ENCODE assay signal across 14 cellular contexts in the genomic region with DNA sequence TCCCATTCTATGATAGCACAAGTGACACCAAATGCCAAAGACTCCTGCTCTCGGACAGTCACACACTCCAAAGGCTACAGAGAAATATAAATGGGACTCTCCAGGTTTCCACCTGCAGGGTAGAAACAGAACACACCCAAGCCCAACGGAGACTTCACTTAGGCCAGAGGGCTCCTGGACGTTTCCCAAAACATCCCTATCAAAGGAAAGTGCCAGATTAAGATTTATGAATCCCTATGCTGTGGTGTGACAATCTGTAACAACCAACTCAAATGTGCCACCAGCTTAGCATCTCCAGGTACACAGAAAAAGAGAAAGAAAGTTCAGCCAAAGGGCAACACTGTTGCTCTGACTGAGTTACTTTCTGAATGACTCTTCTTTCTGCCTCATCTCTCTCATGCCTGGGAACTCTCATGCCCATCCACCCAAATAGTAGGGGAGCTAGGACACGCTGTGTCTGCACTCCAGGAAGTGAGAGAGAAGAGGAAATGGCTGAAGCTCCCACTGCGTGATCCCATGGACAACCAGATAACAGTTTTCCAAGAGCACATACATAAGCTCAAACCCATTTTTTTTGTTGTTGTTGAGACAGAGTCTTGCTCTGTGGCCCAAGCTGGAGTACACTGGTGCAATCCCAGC. TPM values are rescaled to one million over a fixed set of nuclear protein-coding genes. Genes with fewer than 3 reads are reported as not detected.
DNase-seq lines count a peak whose midpoint lies in the region; ATAC-seq, FAIRE-seq and TF ChIP-seq lines count a peak whose summit lies in the region.
"Had no signal": no experiment of that assay in that cellular context is flagged by ENCODE, and none has a peak within 500 bp of the region (broad histone marks: within the 10 kb centered on the region; RNA-seq: fewer than 3 reads in every experiment).

No MANE protein-coding gene starts in this region.

- CTCF ChIA-PET in GM12878 (lab: Yijun Ruan, JAX) (interaction anchor here (0.6 to 4.8 kb wide), 14 partner anchors 9 to 200 kb away, joined by 3 to 48 read pairs (median 4); a partner anchor contains a TSS), A673 (lab: Charles Lee) (no interaction called here)

- peak; percentile 88 for FAIRE-seq in GM12878 (lab: Jason Lieb, UNC)
- no peak for FAIRE-seq in urothelium cell line (lab: Jason Lieb, UNC)

- BruUV-seq in GM12878 (replicated peaks; lab: Mats Ljungman, UMichigan) (no TSS peak), A673 (replicated peaks; lab: Mats Ljungman, UMichigan) (no TSS peak)

- POLR2A ChIA-PET in GM12878 (lab: Charles Lee) (interaction anchor here (0.5 to 4.4 kb wide), 13 partner anchors 9 to 241 kb away, joined by 3 to 37 read pairs (median 5); a partner anchor contains a TSS), A673 (lab: Charles Lee; ENCODE audit: low non-redundant PET) (no interaction called here)

- H3K9me2 ChIP-seq in Karpas-422 (replicated peaks; ENCODE audit: insufficient read depth, low read length), result no peaks in the 10 kb centered on the region

- H3K27ac ChIP-seq in GM12878 (ENCODE audit: control insufficient read depth, insufficient read depth) (peak overlapping the region; percentile 90), Karpas-422 (ENCODE audit: low read length) (no peak overlapping the region), A673 (ENCODE audit: low read depth, low read length, poor library complexity, severe bottlenecking) (no peak overlapping the region)
- H3K27ac ChIP-seq: left ventricle myocardium inferior, right lobe of liver had no signal

- RAD21 ChIA-PET in GM12878 (lab: Charles Lee; ENCODE audit: unreplicated experiment), result interaction anchor here (0.9 to 3.3 kb wide), 13 partner anchors 9 to 198 kb away, joined by 3 to 38 read pairs (median 12); a partner anchor contains a TSS

- ATAC-seq in GM19463 (IDR thresholded peaks at IDR 0.05; ENCODE audit: unreplicated experiment) (peak; percentile 77), HG03342 (IDR thresholded peaks at IDR 0.05; ENCODE audit: unreplicated experiment) (peak; percentile 74), GM12878 (peak; percentile 97), HG03469 (IDR thresholded peaks at IDR 0.05; ENCODE audit: unreplicated experiment) (no peak)
- ATAC-seq: HCT116 had no signal

- TF ChIP-seq CTCF in GM13976 (IDR thresholded peaks at IDR 0.05; ENCODE audit: borderline replicate concordance, control extremely low read depth, extremely low read depth, insufficient read depth, missing control alignments) (no peak), GM12878 (IDR thresholded peaks at IDR 0.05 in 2 of 3, conservative IDR thresholded peaks at IDR 0.05 in 1 of 3; ENCODE audit: control insufficient read depth in 2 of 3, extremely low read depth in 1 of 3, insufficient read depth in 1 of 3, low read depth in 3 of 3, low read length in 3 of 3) (no peak), A673 (conservative IDR thresholded peaks at IDR 0.05; ENCODE audit: low read depth, low read length) (no peak)

- in situ Hi-C loops in GM13976 (cut with MboI; ENCODE audit: low sequenced_read_pairs, unreplicated experiment), result no loop called here
- in situ Hi-C loops in GM12878 (cut with MboI), result no loop called here

- WGBS in GM12878 (ENCODE audit: insufficient coverage, insufficient replicate concordance, low lambda C conversion rate, missing lambda C conversion rate), result 5% methylated on average over 5 of the region's 5 CpGs

- H3K79me2 ChIP-seq in GM12878 (ENCODE audit: control insufficient read depth, insufficient read depth, low read length), result peaks cover 31% of the 10 kb centered on the region
- H3K79me2 ChIP-seq in Karpas-422 (ENCODE audit: low read length), result peaks cover 7% of the 10 kb centered on the region; the same call in 1 of the 2 replicates

- H3K27me3 ChIP-seq in GM12878 (replicated peaks in 1 of 2; ENCODE audit: control insufficient read depth in 2 of 2, insufficient read depth in 2 of 2, low read length in 1 of 2) (no peaks in the 10 kb centered on the region), Karpas-422 (ENCODE audit: low read length) (no peaks in the 10 kb centered on the region), A673 (replicated peaks; ENCODE audit: insufficient read depth, low read depth, low read length, poor library complexity) (no peaks in the 10 kb centered on the region)
- H3K27me3 ChIP-seq: right lobe of liver had no signal

- TF ChIP-seq POLR2A in GM12878 (IDR thresholded peaks at IDR 0.05; ENCODE audit: low read depth, low read length), result peak; percentile 37; the same call in 1 of the 2 replicates

- peaks cover 36% of the 10 kb centered on the region for H3K4me1 ChIP-seq in GM12878 (ENCODE audit: control insufficient read depth, insufficient read depth, low read length)
- no peaks in the 10 kb centered on the region for H3K4me1 ChIP-seq in Karpas-422 (ENCODE audit: low read length)
- H3K4me1 ChIP-seq in A673 (ENCODE audit: insufficient read depth, low read length, poor library complexity, severe bottlenecking), result no peaks in the 10 kb centered on the region
- H3K4me1 ChIP-seq: left ventricle myocardium inferior, right lobe of liver had no signal

- H2AFZ ChIP-seq in GM12878 (ENCODE audit: control insufficient read depth, low read depth, low read length), result peak overlapping the region; percentile 10; the same call in 1 of the 2 replicates
- no peak overlapping the region for H2AFZ ChIP-seq in Karpas-422 (ENCODE audit: low read length)

- no peaks in the 10 kb centered on the region for H3K9me3 ChIP-seq in GM12878 (replicated peaks; ENCODE audit: control insufficient read depth, insufficient read depth, low read length)
- H3K9me3 ChIP-seq in Karpas-422 (ENCODE audit: low read length), result no peaks in the 10 kb centered on the region
- no peaks in the 10 kb centered on the region for H3K9me3 ChIP-seq in A673 (ENCODE audit: low read depth, low read length, poor library complexity, severe bottlenecking)
- H3K9me3 ChIP-seq: left ventricle myocardium inferior, right lobe of liver had no signal

- peak overlapping the region; percentile 36; the same call in 1 of the 2 replicates for H3K4me3 ChIP-seq in GM12878
- no peak overlapping the region for H3K4me3 ChIP-seq in Karpas-422 (ENCODE audit: low read length)
- H3K4me3 ChIP-seq in A673 (ENCODE audit: low read depth, low read length, poor library complexity, severe bottlenecking), result no peak overlapping the region
- H3K4me3 ChIP-seq: left ventricle myocardium inferior, right lobe of liver had no signal

- DNase-seq in GM13976 (ENCODE audit: low spot score), result peak; percentile 82
- DNase-seq in GM12878 (ENCODE audit: low read depth, low spot score), result peak; percentile 90
- DNase-seq in Karpas-422, result no peak
- no peak for DNase-seq in A673 (ENCODE audit: low spot score)
- DNase-seq in urothelium cell line (ENCODE audit: low spot score), result no peak
- DNase-seq: DMS 273 treated with DMSO at 0.1 percent for 48 hours, left ventricle myocardium inferior, NCI-H1436, right lobe of liver, SIG-M5 had no signal

- H3K4me2 ChIP-seq in GM12878 (ENCODE audit: control insufficient read depth, insufficient read depth) (peak overlapping the region; percentile 75), Karpas-422 (ENCODE audit: low read depth, low read length, poor library complexity, severe bottlenecking) (no peak overlapping the region)

- SMC1A ChIA-PET in GM12878 (lab: Charles Lee; ENCODE audit: uncharacterized antibody, unreplicated experiment), result interaction anchor here (0.5 to 8.9 kb wide), 16 partner anchors 9 to 199 kb away, joined by 3 to 149 read pairs (median 8); a partner anchor contains a TSS

- H4K20me1 ChIP-seq in GM12878 (ENCODE audit: control insufficient read depth, insufficient read depth) (no peaks in the 10 kb centered on the region), Karpas-422 (ENCODE audit: insufficient read depth, low read depth, low read length) (no peaks in the 10 kb centered on the region)

- peak; percentile 91 to 95 for TF ChIP-seq EP300 in GM12878 (IDR thresholded peaks at IDR 0.05; ENCODE audit: borderline replicate concordance in 1 of 2, control insufficient read depth in 1 of 2, low read depth in 2 of 2, low read length in 2 of 2)

- H3K9ac ChIP-seq in GM12878 (ENCODE audit: control insufficient read depth, insufficient read depth, low read length), result peak overlapping the region; percentile 64
- H3K9ac ChIP-seq in Karpas-422 (ENCODE audit: low read length), result no peak overlapping the region

- peaks cover 0 to 1% of the 10 kb centered on the region in 2 experiments; a peak in 2 of 4 replicates for H3K36me3 ChIP-seq in GM12878 (ENCODE audit: control insufficient read depth in 2 of 2, insufficient read depth in 2 of 2, low read length in 1 of 2)
- no peaks in the 10 kb centered on the region for H3K36me3 ChIP-seq in Karpas-422 (ENCODE audit: insufficient read depth, low read length)
- H3K36me3 ChIP-seq in A673 (ENCODE audit: insufficient read depth, low read length, poor library complexity, severe bottlenecking), result peaks cover 11% of the 10 kb centered on the region

- intact Hi-C loops in GM12878 (cut with micrococcal nuclease; ENCODE audit: unreplicated experiment), result no loop called here
- intact Hi-C loops in A673 (cut with micrococcal nuclease; ENCODE audit: unreplicated experiment), result no loop called here

- TF ChIP-seq RAD21 in GM12878 (IDR thresholded peaks at IDR 0.05; ENCODE audit: insufficient read depth, low read depth, low read length), result peak; percentile 12; the same call in 1 of the 2 replicates

RNA-seq across cellular contexts. Expression of a gene that starts 49.7 kb away (rescaled TPM):
- 87.7 and 93.3 TPM in 2 replicates for total RNA-seq in GM12878 (2013; cell fraction: nucleolus; rRNA removed)
- total RNA-seq in GM12878 (2014; rRNA removed) (16.4 and 16.7 TPM in 2 replicates), GM12878 (2014; rRNA removed; fragmentation: Illumina TruSeq; extraction: Trizol) (9.3 and 11.7 TPM in 2 replicates), GM12878 (2021) (28.7 and 30.3 TPM in 2 replicates), A673 (2021) (36.1 and 38.4 TPM in 2 replicates)
- 19.8 TPM for polyA plus RNA-seq in GM12878 (2011; ENCODE audit: low read depth)
- polyA plus RNA-seq in GM12878 (2011; rRNA removed) (20.1 and 27.2 TPM in 2 replicates), GM12878 (2014; fragmentation: Illumina TruSeq; extraction: Trizol) (16.2 and 21.4 TPM in 2 replicates), GM12878 (2014; fragmentation: Nextera tagmentation; extraction: Ambion mirVana) (under 1 TPM; 0.58 to 0.64 TPM), GM12878 (2014; rRNA removed) (11.2 and 12.9 TPM in 2 replicates), GM12878 (2016; fragmentation: Nextera tagmentation; extraction: Ambion mirVana) (10 to 100 TPM; 15.4 to 16.0 TPM)
- 43.8 and 72.2 TPM in 2 replicates for polyA plus RNA-seq in GM12878 (2011; cell fraction: cytosol; rRNA removed)
- polyA plus RNA-seq in GM12878 (2011; cell fraction: nucleus; rRNA removed), result 67.9 and 71.8 TPM in 2 replicates
- 17.5 and 19.5 TPM in 2 replicates for polyA plus RNA-seq in GM12878 (2012)
- 42.9 and 101 TPM in 2 replicates for polyA minus RNA-seq in GM12878 (2011; rRNA and poly(A)+ RNA removed)
- polyA minus RNA-seq in GM12878 (2011; cell fraction: cytosol; rRNA and poly(A)+ RNA removed), result 19.6 and 23.3 TPM in 2 replicates
- polyA minus RNA-seq in GM12878 (2011; cell fraction: nucleus; rRNA and poly(A)+ RNA removed), result 45.8 and 69.4 TPM in 2 replicates
- total RNA-seq in Karpas-422 (2014; rRNA removed; shearing (Covaris generic); ENCODE audit: low replicate concordance), result 10.2 and 12.0 TPM in 2 replicates

RNA-seq across cellular contexts. Expression of a gene that starts 49.9 kb away (rescaled TPM):
- 2.7 and 7.6 TPM in 2 replicates for total RNA-seq in GM12878 (2013; cell fraction: nucleolus; rRNA removed)
- 16.1 and 23.7 TPM in 2 replicates for total RNA-seq in GM12878 (2014; rRNA removed)
- total RNA-seq in GM12878 (2014; rRNA removed; fragmentation: Illumina TruSeq; extraction: Trizol), result 12.4 and 13.5 TPM in 2 replicates
- total RNA-seq in GM12878 (2021), result 19.3 and 20.7 TPM in 2 replicates
- polyA plus RNA-seq in GM12878 (2011; ENCODE audit: low read depth), result 14.1 TPM
- polyA plus RNA-seq in GM12878 (2011; rRNA removed), result 11.7 TPM in 2 replicates
- 4.6 and 8.8 TPM in 2 replicates for polyA plus RNA-seq in GM12878 (2011; cell fraction: cytosol; rRNA removed)
- polyA plus RNA-seq in GM12878 (2011; cell fraction: nucleus; rRNA removed), result 3.0 and 3.1 TPM in 2 replicates
- 8.0 and 13.7 TPM in 2 replicates for polyA plus RNA-seq in GM12878 (2012)
- 14.9 and 18.5 TPM in 2 replicates for polyA plus RNA-seq in GM12878 (2014; fragmentation: Illumina TruSeq; extraction: Trizol)
- 10 to 100 TPM; 21.1 to 33.9 TPM for polyA plus RNA-seq in GM12878 (2014; fragmentation: Nextera tagmentation; extraction: Ambion mirVana)
- polyA plus RNA-seq in GM12878 (2014; rRNA removed), result 15.2 and 17.5 TPM in 2 replicates
- 10 to 100 TPM; 25.8 to 30.5 TPM for polyA plus RNA-seq in GM12878 (2016; fragmentation: Nextera tagmentation; extraction: Ambion mirVana)
- 5.8 and 11.1 TPM in 2 replicates for polyA minus RNA-seq in GM12878 (2011; rRNA and poly(A)+ RNA removed)
- 2.8 and 7.9 TPM in 2 replicates for polyA minus RNA-seq in GM12878 (2011; cell fraction: cytosol; rRNA and poly(A)+ RNA removed)
- 0.67 and 2.8 TPM in 2 replicates for polyA minus RNA-seq in GM12878 (2011; cell fraction: nucleus; rRNA and poly(A)+ RNA removed)
- total RNA-seq in Karpas-422 (2014; rRNA removed; shearing (Covaris generic); ENCODE audit: low replicate concordance), result 5.6 and 13.3 TPM in 2 replicates
- 37.9 and 51.0 TPM in 2 replicates for total RNA-seq in A673 (2021)

Comparison
In these comparisons a context has a peak if more than half of its experiments do, and no peak if none do; other contexts are left out.
1. DNase-seq: peak in GM13976 (single experiment) and GM12878 (single experiment); none in Karpas-422 (single experiment), A673 (single experiment) and urothelium cell line (single experiment).